In genomic region chr3:140717915-140718314, GRCh38 we compare ENCODE assay signal across 18 cellular contexts. TPM values are rescaled to one million over a fixed set of nuclear protein-coding genes. Genes with fewer than 3 reads are reported as not detected.
"Had no signal": no experiment of that assay in that cellular context is flagged by ENCODE, and none has a peak within 500 bp of the region (broad histone marks: within the 10 kb centered on the region; RNA-seq: fewer than 3 reads in every experiment).

No MANE protein-coding gene starts in this region.

- H3K4me1 ChIP-seq: transverse colon had no signal

- H3K4me3 ChIP-seq: cardiac muscle cell, lung, transverse colon had no signal

- DNase-seq: activated CD4-positive, alpha-beta memory T cell treated with anti-CD3 and anti-CD28 coated beads for 36 hours; activated CD4-positive, alpha-beta T cell treated with anti-CD3 and anti-CD28 coated beads for 36 hours; activated CD8-positive, alpha-beta memory T cell treated with anti-CD3 and anti-CD28 coated beads, Interleukin-2, amount 10 ng/mL, durations not matched to agents 7 days and 5 days; activated naive CD4-positive, alpha-beta T cell treated with anti-CD3 and anti-CD28 coated beads, Interleukin-2, amount 10 ng/mL, durations not matched to agents 7 days and 5 days; activated T-cell treated with anti-CD3 and anti-CD28 coated beads, Interleukin-2, amount 50 U/mL, for 1 hour; erythroblast; foreskin fibroblast; stimulated activated CD4-positive, alpha-beta T cell treated with anti-CD3 and anti-CD28 coated beads, Interleukin-2, amount 100 ng/mL, for 48 hours; stimulated activated naive B cell treated with anti-CD40 and anti-IgM and Interleukin-4, amounts not matched to agents 10 μg/mL and 1 μg/mL and 100 μg/mL, for 72 hours; T-helper 17 cell; transverse colon had no signal

- H3K27ac ChIP-seq: cardiac muscle cell, transverse colon had no signal

- H3K36me3 ChIP-seq: cardiac muscle cell, transverse colon had no signal

- ATAC-seq: activated CD4-positive, alpha-beta T cell treated with anti-CD3 and anti-CD28 coated beads for 36 hours; activated CD8-positive, alpha-beta memory T cell treated with anti-CD3 and anti-CD28 coated beads, Interleukin-2, amount 10 ng/mL, durations not matched to agents 7 days and 5 days; stimulated activated naive B cell treated with anti-CD40 and anti-IgM and Interleukin-4, amounts not matched to agents 10 μg/mL and 1 μg/mL and 100 μg/mL, for 72 hours; T-helper 17 cell had no signal

- H3K9me3 ChIP-seq: transverse colon had no signal

- H3K27me3 ChIP-seq: cardiac muscle cell, transverse colon had no signal

RNA-seq across cellular contexts. Expression of gene TRIM42, which starts 40.1 kb away (rescaled TPM):
- total RNA-seq: activated CD4-positive, alpha-beta memory T cell treated with anti-CD3 and anti-CD28 coated beads for 36 hours; activated CD4-positive, alpha-beta T cell treated with anti-CD3 and anti-CD28 coated beads for 36 hours; activated CD8-positive, alpha-beta memory T cell treated with anti-CD3 and anti-CD28 coated beads, Interleukin-2, amount 10 ng/mL, durations not matched to agents 7 days and 5 days; cardiac muscle cell; lung; mesothelial cell of epicardium; myocyte; omental fat pad; pulmonary artery endothelial cell; subcutaneous adipose tissue; T-helper 17 cell; transverse colon had no signal
